18 cellular contexts compared by ENCODE assay signal in genomic region chr20:57259179-57260021, GRCh38. TPM values are rescaled to one million over a fixed set of nuclear protein-coding genes. Genes with fewer than 3 reads are reported as not detected.
DNase-seq lines count a peak whose midpoint lies in the region; ATAC-seq, FAIRE-seq and TF ChIP-seq lines count a peak whose summit lies in the region.
"Had no signal": no experiment of that assay in that cellular context is flagged by ENCODE, and none has a peak within 500 bp of the region (broad histone marks: within the 10 kb centered on the region; RNA-seq: fewer than 3 reads in every experiment).

No MANE protein-coding gene starts in this region.

- H3K9me3 Mint-ChIP-seq in astrocyte (ENCODE audit: unreplicated experiment), result no peaks in the 10 kb centered on the region
- H3K9me3 Mint-ChIP-seq: activated CD8-positive, alpha-beta T cell treated with anti-CD3 and anti-CD28 coated beads for 36 hours; activated T-helper 17 cell treated with anti-CD3 and anti-CD28 coated beads, Interleukin-2, amount 50 U/mL, for 72 hours; dendritic cell treated with granulocyte-macrophage colony-stimulating factor and Interleukin-4, amounts not matched to agents 40 ng/mL and 50 ng/mL, for 4 days had no signal

- no peak for DNase-seq in cardiac muscle cell (ENCODE audit: low read depth in 1 of 2, low spot score in 1 of 2)
- no peak for DNase-seq in heart left ventricle
- no peak for DNase-seq in astrocyte (ENCODE audit: low read depth)
- DNase-seq in left kidney (ENCODE audit: low read depth, low spot score), result peak; percentile 85
- no peak for DNase-seq in NAMALWA (ENCODE audit: low spot score)
- DNase-seq: activated CD8-positive, alpha-beta T cell treated with anti-CD3 and anti-CD28 coated beads for 36 hours; Caco-2; mesenchymal stem cell; MM.1S; NCI-H2227 treated with DMSO at 0.1 percent for 48 hours; ovary; thyroid gland had no signal

- no peak overlapping the region for H3K9ac ChIP-seq in astrocyte (ENCODE audit: low read length)

- peak overlapping the region; percentile 31 for H3K27ac ChIP-seq in cardiac muscle cell
- peak overlapping the region in 1 of 12 donors; percentile 16 for H3K27ac ChIP-seq in heart left ventricle
- H3K27ac ChIP-seq in astrocyte (ENCODE audit: low read depth, low read length), result no peak overlapping the region
- H3K27ac ChIP-seq: ovary, RWPE1 had no signal

- peaks cover 59% of the 10 kb centered on the region for H3K4me1 ChIP-seq in cardiac muscle cell (ENCODE audit: low read depth)
- H3K4me1 ChIP-seq in heart left ventricle, result peaks cover 0 to 13% (median 0%) of the 10 kb centered on the region in 12 donors
- no peaks in the 10 kb centered on the region for H3K4me1 ChIP-seq in astrocyte (ENCODE audit: insufficient read depth, low read length)

- H3K9me3 ChIP-seq in cardiac muscle cell (ENCODE audit: low read depth) (no peaks in the 10 kb centered on the region), heart left ventricle (no peaks in the 10 kb centered on the region), astrocyte (ENCODE audit: insufficient read depth, low read depth, low read length) (no peaks in the 10 kb centered on the region)
- H3K9me3 ChIP-seq: Caco-2, ovary, thyroid gland had no signal

- no peak overlapping the region for H3K27ac Mint-ChIP-seq in astrocyte (ENCODE audit: unreplicated experiment)
- H3K27ac Mint-ChIP-seq: activated CD8-positive, alpha-beta T cell treated with anti-CD3 and anti-CD28 coated beads for 36 hours; activated T-helper 17 cell treated with anti-CD3 and anti-CD28 coated beads, Interleukin-2, amount 50 U/mL, for 72 hours; dendritic cell treated with granulocyte-macrophage colony-stimulating factor and Interleukin-4, amounts not matched to agents 40 ng/mL and 50 ng/mL, for 4 days had no signal

- H3K4me3 ChIP-seq in cardiac muscle cell (no peak overlapping the region), heart left ventricle (peak overlapping the region in 1 of 12 donors; percentile 16), astrocyte (ENCODE audit: insufficient read depth, low read depth, low read length) (no peak overlapping the region)
- H3K4me3 ChIP-seq: ovary, thyroid gland had no signal

- H3K27me3 ChIP-seq in cardiac muscle cell (peaks cover 3% of the 10 kb centered on the region), heart left ventricle (peaks cover 7 to 99% (median 39%) of the 10 kb centered on the region in 9 donors), astrocyte (ENCODE audit: insufficient read depth, low read length) (peaks cover 78% of the 10 kb centered on the region)
- H3K27me3 ChIP-seq: ovary, thyroid gland had no signal

- ATAC-seq in heart left ventricle, result no peak
- ATAC-seq in GM21526 (IDR thresholded peaks at IDR 0.05; ENCODE audit: low FRiP score, unreplicated experiment), result no peak
- ATAC-seq in HG03196 (IDR thresholded peaks at IDR 0.05; ENCODE audit: unreplicated experiment), result no peak
- no peak for ATAC-seq in GM19452 (IDR thresholded peaks at IDR 0.05; ENCODE audit: unreplicated experiment)
- ATAC-seq: activated CD8-positive, alpha-beta T cell treated with anti-CD3 and anti-CD28 coated beads for 36 hours; activated T-helper 17 cell treated with anti-CD3 and anti-CD28 coated beads, Interleukin-2, amount 50 U/mL, for 72 hours had no signal

- no peaks in the 10 kb centered on the region for H3K36me3 ChIP-seq in cardiac muscle cell
- H3K36me3 ChIP-seq in heart left ventricle, result no peaks in the 10 kb centered on the region
- H3K36me3 ChIP-seq in astrocyte (ENCODE audit: insufficient read depth, low read length), result no peaks in the 10 kb centered on the region
- H3K36me3 ChIP-seq: ovary, thyroid gland had no signal

- intact Hi-C loops in heart left ventricle (cut with DNase I), result loop anchor here in 3 of 10 donors (5.0 to 10.0 kb wide), 4 partner anchors 92 to 167 kb away; no protein-coding TSS in a partner anchor

- H3K79me2 ChIP-seq in astrocyte (ENCODE audit: insufficient read depth, low read length), result no peaks in the 10 kb centered on the region

- H3K4me2 ChIP-seq in astrocyte (ENCODE audit: low read length), result peak overlapping the region; percentile 18

- H4K20me1 ChIP-seq in astrocyte (ENCODE audit: insufficient read depth, low read length), result no peaks in the 10 kb centered on the region

- H3K4me1 Mint-ChIP-seq in astrocyte (ENCODE audit: low read depth, unreplicated experiment), result peaks cover 16% of the 10 kb centered on the region
- H3K4me1 Mint-ChIP-seq: activated T-helper 17 cell treated with anti-CD3 and anti-CD28 coated beads, Interleukin-2, amount 50 U/mL, for 72 hours had no signal

- H3K36me3 Mint-ChIP-seq in astrocyte (ENCODE audit: low read depth, unreplicated experiment), result no peaks in the 10 kb centered on the region

- TF ChIP-seq CTCF in cardiac muscle cell (IDR thresholded peaks at IDR 0.05; ENCODE audit: low read depth, low read length) (no peak), heart left ventricle (IDR thresholded peaks at IDR 0.05) (no peak), astrocyte (IDR thresholded peaks at IDR 0.05; ENCODE audit: insufficient read depth, low read depth, low read length) (no peak)

- no peak overlapping the region for H3K4me3 Mint-ChIP-seq in astrocyte (ENCODE audit: unreplicated experiment)
- H3K4me3 Mint-ChIP-seq: activated CD8-positive, alpha-beta T cell treated with anti-CD3 and anti-CD28 coated beads for 36 hours; activated T-helper 17 cell treated with anti-CD3 and anti-CD28 coated beads, Interleukin-2, amount 50 U/mL, for 72 hours; dendritic cell treated with granulocyte-macrophage colony-stimulating factor and Interleukin-4, amounts not matched to agents 40 ng/mL and 50 ng/mL, for 4 days had no signal

- H2AFZ ChIP-seq in astrocyte (ENCODE audit: low read depth, low read length), result no peak overlapping the region

- peaks cover 26% of the 10 kb centered on the region for H3K27me3 Mint-ChIP-seq in astrocyte (ENCODE audit: low read depth, unreplicated experiment)

- FAIRE-seq in astrocyte (lab: Jason Lieb, UNC), result no peak

- 32 to 39% (median 35%) methylated on average over 20 to 22 of the region's 22 CpGs for WGBS in heart left ventricle, 4 donors

- TF ChIP-seq POLR2A in heart left ventricle (IDR thresholded peaks at IDR 0.05), result no peak

RNA-seq across cellular contexts. Expression of gene BMP7, which starts 7.0 kb away (rescaled TPM):
- total RNA-seq in cardiac muscle cell, result 213 and 276 TPM in 2 replicates
- polyA plus RNA-seq in cardiac muscle cell, result 130 and 178 TPM in 2 replicates
- total RNA-seq in heart left ventricle, result 10 to 100 TPM in 2 of 9 donors, 1 to 10 TPM in 6, under 1 TPM in 1; 0.72 to 12.3 (median 3.7) TPM
- polyA plus RNA-seq in heart left ventricle, result 1 to 10 TPM; 1.0 to 5.1 TPM
- 12.3 and 15.3 TPM in 2 replicates for total RNA-seq in astrocyte
- total RNA-seq: activated CD8-positive, alpha-beta T cell treated with anti-CD3 and anti-CD28 coated beads for 36 hours; activated T-helper 17 cell treated with anti-CD3 and anti-CD28 coated beads, Interleukin-2, amount 50 U/mL, for 72 hours had no signal

Comparison
In these comparisons a context has a peak if more than half of its experiments do, and no peak if none do; other contexts are left out.
1. RNA of gene BMP7, which starts 7.0 kb away (total RNA-seq): 213 to 276 TPM in cardiac muscle cell; 12.3 to 15.3 TPM in astrocyte and 0.72 to 12.3 TPM in heart left ventricle; every median in the first group is over 10 times any median in the second.